ENCODE assay signal across 18 cellular contexts in genomic region chr15:75091814-75092213, GRCh38.
DNase-seq lines count a peak whose midpoint lies in the region; ATAC-seq and TF ChIP-seq lines count a peak whose summit lies in the region.
"Had no signal": no experiment of that assay in that cellular context is flagged by ENCODE, and none has a peak within 500 bp of the region (broad histone marks: within the 10 kb centered on the region; RNA-seq: fewer than 3 reads in every experiment).

No MANE protein-coding gene starts in this region.

- intact Hi-C loops in natural killer cell (cut with micrococcal nuclease) = no loop called here

- ATAC-seq in natural killer cell treated with Interleukin-12 subunit alpha and Interleukin-12 subunit beta and Interleukin-15 and Interleukin-18, amount 100 ng/mL, for 72 hours = peak; percentile 96 to 97
- ATAC-seq in natural killer cell = no peak
- no peak for ATAC-seq in HG03439 (IDR thresholded peaks at IDR 0.05; ENCODE audit: unreplicated experiment)
- ATAC-seq: mucosa of descending colon, upper lobe of right lung had no signal

- peaks cover 18 to 22% of the 10 kb centered on the region in 2 donors for H3K4me1 Mint-ChIP-seq in natural killer cell treated with Interleukin-12 subunit alpha and Interleukin-12 subunit beta and Interleukin-15 and Interleukin-18, amount 100 ng/mL, for 72 hours (ENCODE audit: low read depth in 2 of 2)
- peaks cover 0 to 5% of the 10 kb centered on the region in 2 donors for H3K4me1 Mint-ChIP-seq in natural killer cell
- H3K4me1 Mint-ChIP-seq: H9 had no signal

- TF ChIP-seq CTCF in natural killer cell (IDR thresholded peaks at IDR 0.05) (no peak), epithelial cell of esophagus (IDR thresholded peaks at IDR 0.05; ENCODE audit: insufficient read depth, low read depth, low read length, missing control alignments) (no peak), GM10266 (IDR thresholded peaks at IDR 0.05; ENCODE audit: control insufficient read depth, insufficient read depth, low read depth, missing control alignments) (no peak)

- peak overlapping the region; percentile 37 to 75 for H3K27ac Mint-ChIP-seq in natural killer cell treated with Interleukin-12 subunit alpha and Interleukin-12 subunit beta and Interleukin-15 and Interleukin-18, amount 100 ng/mL, for 72 hours
- no peak overlapping the region for H3K27ac Mint-ChIP-seq in natural killer cell
- H3K27ac Mint-ChIP-seq: brain, H9 had no signal

- H3K27me3 Mint-ChIP-seq in natural killer cell treated with Interleukin-12 subunit alpha and Interleukin-12 subunit beta and Interleukin-15 and Interleukin-18, amount 100 ng/mL, for 72 hours = no peaks in the 10 kb centered on the region
- no peaks in the 10 kb centered on the region for H3K27me3 Mint-ChIP-seq in natural killer cell (ENCODE audit: low read depth in 2 of 2)
- H3K27me3 Mint-ChIP-seq: brain had no signal

- H3K4me3 Mint-ChIP-seq in natural killer cell treated with Interleukin-12 subunit alpha and Interleukin-12 subunit beta and Interleukin-15 and Interleukin-18, amount 100 ng/mL, for 72 hours = peak overlapping the region; percentile 22
- no peak overlapping the region for H3K4me3 Mint-ChIP-seq in natural killer cell
- H3K4me3 Mint-ChIP-seq: brain, H9 had no signal

- H3K9me3 Mint-ChIP-seq in natural killer cell treated with Interleukin-12 subunit alpha and Interleukin-12 subunit beta and Interleukin-15 and Interleukin-18, amount 100 ng/mL, for 72 hours = no peaks in the 10 kb centered on the region
- no peaks in the 10 kb centered on the region for H3K9me3 Mint-ChIP-seq in natural killer cell

- no peak overlapping the region for H3K4me3 ChIP-seq in epithelial cell of esophagus (ENCODE audit: low read length)
- H3K4me3 ChIP-seq: mucosa of descending colon, upper lobe of right lung had no signal

- no peak for DNase-seq in natural killer cell treated with Interleukin-12 subunit alpha and Interleukin-12 subunit beta and Interleukin-15 and Interleukin-18, amount 100 ng/mL, for 72 hours (ENCODE audit: low spot score)
- DNase-seq in natural killer cell = no peak
- peak; percentile 9 for DNase-seq in MV-4-11 (lab: John Stamatoyannopoulos, UW)
- peak; percentile 70 for DNase-seq in epithelial cell of esophagus (ENCODE audit: low read depth)
- DNase-seq in Ammon's horn (ENCODE audit: low spot score) = no peak
- DNase-seq in NK-92 treated with Interleukin-12 subunit alpha and Interleukin-12 subunit beta, amount 100 ng/mL, for 24 hours (lab: John Stamatoyannopoulos, UW) = no peak
- DNase-seq in GM10266 (ENCODE audit: extremely low spot score) = no peak
- DNase-seq: activated naive CD4-positive, alpha-beta T cell treated with Interleukin-2 at 50 U/mL for 16 hours; cortex of kidney; H9; mucosa of descending colon; NCI-H2081 treated with DMSO at 0.1 percent for 48 hours; NCI-H510A treated with DMSO at 0.1 percent for 48 hours; SHP77; stimulated activated naive CD4-positive, alpha-beta T cell treated with Interleukin-2 at 50 U/mL for 16 hours; upper lobe of right lung had no signal

- H3K36me3 Mint-ChIP-seq in natural killer cell treated with Interleukin-12 subunit alpha and Interleukin-12 subunit beta and Interleukin-15 and Interleukin-18, amount 100 ng/mL, for 72 hours = peaks cover under 1% of the 10 kb centered on the region
- H3K36me3 Mint-ChIP-seq in natural killer cell = no peaks in the 10 kb centered on the region

Comparison
In these comparisons a context has a peak if more than half of its experiments do, and no peak if none do; other contexts are left out.
1. ATAC-seq: peak in natural killer cell treated with Interleukin-12 subunit alpha and Interleukin-12 subunit beta and Interleukin-15 and Interleukin-18, amount 100 ng/mL, for 72 hours (2 of 2); none in natural killer cell (0 of 3) and HG03439 (single experiment).
2. H3K27ac Mint-ChIP-seq: peak in natural killer cell treated with Interleukin-12 subunit alpha and Interleukin-12 subunit beta and Interleukin-15 and Interleukin-18, amount 100 ng/mL, for 72 hours (2 of 2); none in natural killer cell (0 of 2).
3. DNase-seq: peak in MV-4-11 (single experiment) and epithelial cell of esophagus (single experiment); none in natural killer cell treated with Interleukin-12 subunit alpha and Interleukin-12 subunit beta and Interleukin-15 and Interleukin-18, amount 100 ng/mL, for 72 hours (single experiment), natural killer cell (single experiment), Ammon's horn (single experiment), NK-92 treated with Interleukin-12 subunit alpha and Interleukin-12 subunit beta, amount 100 ng/mL, for 24 hours (single experiment) and GM10266 (single experiment).